31 cellular contexts compared by ENCODE assay signal in genomic region chr2:124317628-124318027, GRCh38.
"Had no signal": no experiment of that assay in that cellular context is flagged by ENCODE, and none has a peak within 500 bp of the region (broad histone marks: within the 10 kb centered on the region; RNA-seq: fewer than 3 reads in every experiment).

No MANE protein-coding gene starts in this region.

- H3K9me3 Mint-ChIP-seq: activated CD8-positive, alpha-beta T cell treated with anti-CD3 and anti-CD28 coated beads for 36 hours had no signal

- ATAC-seq: activated CD4-positive, CD25-positive, alpha-beta regulatory T cell treated with anti-CD3 and anti-CD28 coated beads, Interleukin-2, amount 50 U/mL, for 24 hours; activated CD8-positive, alpha-beta T cell treated with anti-CD3 and anti-CD28 coated beads for 36 hours; activated naive CD8-positive, alpha-beta T cell treated with anti-CD3 and anti-CD28 coated beads, Interleukin-2, amount 50 U/mL, for 24 hours; activated T-cell treated with anti-CD3 and anti-CD28 coated beads, Interleukin-2, amount 50 U/mL, for 4 hours; activated T-helper 17 cell treated with anti-CD3 and anti-CD28 coated beads, Interleukin-2, amount 50 U/mL, for 72 hours; body of pancreas; effector memory CD8-positive, alpha-beta T cell; gastroesophageal sphincter; heart right ventricle had no signal

- H3K9me3 ChIP-seq: adrenal gland, body of pancreas, esophagus squamous epithelium, gastroesophageal sphincter, heart right ventricle had no signal

- H3K27me3 ChIP-seq: adrenal gland, body of pancreas, esophagus squamous epithelium, gastroesophageal sphincter, heart right ventricle had no signal

- H3K4me3 ChIP-seq: adrenal gland, body of pancreas, esophagus squamous epithelium, gastroesophageal sphincter, heart right ventricle had no signal

- H3K36me3 Mint-ChIP-seq: activated naive CD8-positive, alpha-beta T cell had no signal

- H3K27me3 Mint-ChIP-seq: activated B cell treated with CpG ODN at 0.5 μM for 24 hours; activated CD8-positive, alpha-beta T cell treated with anti-CD3 and anti-CD28 coated beads for 36 hours; activated naive CD8-positive, alpha-beta T cell; activated naive CD8-positive, alpha-beta T cell treated with anti-CD3 and anti-CD28 coated beads, Interleukin-2, amount 50 U/mL, for 24 hours; activated T-helper 17 cell treated with anti-CD3 and anti-CD28 coated beads, Interleukin-2, amount 50 U/mL, for 72 hours; effector memory CD8-positive, alpha-beta T cell had no signal

- H3K4me1 Mint-ChIP-seq: activated B cell treated with CpG ODN at 0.5 μM for 24 hours; activated naive CD8-positive, alpha-beta T cell treated with anti-CD3 and anti-CD28 coated beads, Interleukin-2, amount 50 U/mL, for 24 hours; activated T-helper 17 cell treated with anti-CD3 and anti-CD28 coated beads, Interleukin-2, amount 50 U/mL, for 72 hours had no signal

- H3K4me1 ChIP-seq: adrenal gland, body of pancreas, esophagus squamous epithelium, heart right ventricle had no signal

- H3K27ac Mint-ChIP-seq: activated B cell treated with CpG ODN at 0.5 μM for 24 hours; activated CD8-positive, alpha-beta T cell treated with anti-CD3 and anti-CD28 coated beads for 36 hours; activated naive CD8-positive, alpha-beta T cell; activated naive CD8-positive, alpha-beta T cell treated with anti-CD3 and anti-CD28 coated beads, Interleukin-2, amount 50 U/mL, for 24 hours; activated T-helper 17 cell treated with anti-CD3 and anti-CD28 coated beads, Interleukin-2, amount 50 U/mL, for 72 hours; effector memory CD8-positive, alpha-beta T cell had no signal

- H3K36me3 ChIP-seq: adrenal gland, esophagus squamous epithelium, gastroesophageal sphincter, heart right ventricle, WERI-Rb-1 had no signal

- DNase-seq: activated B cell treated with CpG ODN at 0.5 μM for 24 hours; activated CD4-positive, alpha-beta T cell treated with anti-CD3 and anti-CD28 coated beads for 48 hours; activated CD4-positive, alpha-beta T cell treated with anti-CD3 and anti-CD28 coated beads, Interleukin-2, amount 50 U/mL, for 1 hour; activated CD4-positive, alpha-beta T cell treated with anti-CD3 and anti-CD28 coated beads, Interleukin-2, amount 50 U/mL, for 48 hours; activated CD8-positive, alpha-beta memory T cell treated with anti-CD3 and anti-CD28 coated beads for 24 hours; activated CD8-positive, alpha-beta T cell treated with anti-CD3 and anti-CD28 coated beads for 36 hours; activated effector memory CD4-positive, alpha-beta T cell treated with Interleukin-2 at 50 U/mL for 16 hours; activated gamma-delta T cell treated with Interleukin-2 at 50 U/mL for 16 hours; activated naive CD4-positive, alpha-beta T cell treated with anti-CD3 and anti-CD28 coated beads, Interleukin-2, amount 50 U/mL, for 16 hours; activated naive CD4-positive, alpha-beta T cell treated with Interleukin-2 at 50 U/mL for 16 hours; activated naive CD8-positive, alpha-beta T cell treated with anti-CD3 and anti-CD28 coated beads, Interleukin-2, amount 50 U/mL, for 24 hours; activated T-cell treated with anti-CD3 and anti-CD28 coated beads, Interleukin-2, amount 50 U/mL, for 4 hours; adrenal gland; amygdala; aorta; body of pancreas; caudate nucleus; cortex of kidney; dermis blood vessel endothelial cell; effector CD4-positive, alpha-beta T cell; effector memory CD8-positive, alpha-beta T cell; erythroblast; esophagus squamous epithelium; foreskin melanocyte; heart right ventricle; T-helper 2 cell; WERI-Rb-1 had no signal

- H3K27ac ChIP-seq: adrenal gland, body of pancreas, esophagus squamous epithelium, gastroesophageal sphincter, heart right ventricle, WERI-Rb-1 had no signal

- H3K4me3 Mint-ChIP-seq: activated B cell treated with CpG ODN at 0.5 μM for 24 hours; activated CD8-positive, alpha-beta T cell treated with anti-CD3 and anti-CD28 coated beads for 36 hours; activated naive CD8-positive, alpha-beta T cell; activated naive CD8-positive, alpha-beta T cell treated with anti-CD3 and anti-CD28 coated beads, Interleukin-2, amount 50 U/mL, for 24 hours; activated T-cell treated with anti-CD3 and anti-CD28 coated beads, Interleukin-2, amount 50 U/mL, for 4 hours; activated T-helper 17 cell treated with anti-CD3 and anti-CD28 coated beads, Interleukin-2, amount 50 U/mL, for 72 hours; effector memory CD8-positive, alpha-beta T cell had no signal
